In genomic region chr12:121630791-121631190, GRCh38 we compare ENCODE assay signal across 12 cellular contexts. TPM values are rescaled to one million over a fixed set of nuclear protein-coding genes. Genes with fewer than 3 reads are reported as not detected.
DNase-seq lines count a peak whose midpoint lies in the region; ATAC-seq, FAIRE-seq and TF ChIP-seq lines count a peak whose summit lies in the region.
"Had no signal": no experiment of that assay in that cellular context is flagged by ENCODE, and none has a peak within 500 bp of the region (broad histone marks: within the 10 kb centered on the region; RNA-seq: fewer than 3 reads in every experiment).

No MANE protein-coding gene starts in this region.

- H3K9me3 Mint-ChIP-seq in CD4-positive, CD25-positive, alpha-beta regulatory T cell, result no peaks in the 10 kb centered on the region
- H3K9me3 Mint-ChIP-seq in HFFc6 (no peaks in the 10 kb centered on the region), nephron progenitor cell (peaks cover 3% of the 10 kb centered on the region)
- no peaks in the 10 kb centered on the region for H3K9me3 Mint-ChIP-seq in activated naive CD8-positive, alpha-beta T cell treated with anti-CD3 and anti-CD28 coated beads, Interleukin-2, amount 10 ng/mL, durations not matched to agents 7 days and 5 days

- FAIRE-seq in HTR-8/SVneo (lab: Jason Lieb, UNC), result no peak

- POLR2A ChIA-PET in activated naive CD8-positive, alpha-beta T cell treated with anti-CD3 and anti-CD28 coated beads, Interleukin-2, amount 10 ng/mL, durations not matched to agents 7 days and 5 days (lab: Charles Lee), result interaction anchor here (1.0 to 6.9 kb wide), 3 partner anchors 18 to 38 kb away, joined by 6 to 166 read pairs (median 35); partner anchors contain the start of gene MORN3

- no peaks in the 10 kb centered on the region for H3K27me3 ChIP-seq in CD4-positive, CD25-positive, alpha-beta regulatory T cell (ENCODE audit: control insufficient read depth, insufficient read depth, low read length)

- H3K27me3 Mint-ChIP-seq in CD4-positive, CD25-positive, alpha-beta regulatory T cell, result no peaks in the 10 kb centered on the region
- H3K27me3 Mint-ChIP-seq in HFFc6 (ENCODE audit: insufficient read depth) (no peaks in the 10 kb centered on the region), nephron progenitor cell (ENCODE audit: low read depth, poor library complexity) (no peaks in the 10 kb centered on the region)
- H3K27me3 Mint-ChIP-seq in activated naive CD8-positive, alpha-beta T cell treated with anti-CD3 and anti-CD28 coated beads, Interleukin-2, amount 10 ng/mL, durations not matched to agents 7 days and 5 days, result no peaks in the 10 kb centered on the region

- no peak overlapping the region for H3K4me3 ChIP-seq in CD4-positive, CD25-positive, alpha-beta regulatory T cell (ENCODE audit: low read depth, low read length)
- H3K4me3 ChIP-seq: mucosa of descending colon had no signal

- H3K36me3 Mint-ChIP-seq in CD4-positive, CD25-positive, alpha-beta regulatory T cell, result peaks cover 12% of the 10 kb centered on the region
- H3K36me3 Mint-ChIP-seq in HFFc6 (ENCODE audit: low read depth) (peaks cover 10% of the 10 kb centered on the region; the same call in 1 of the 2 replicates), nephron progenitor cell (ENCODE audit: low read depth) (peaks cover 18% of the 10 kb centered on the region)
- H3K36me3 Mint-ChIP-seq in activated naive CD8-positive, alpha-beta T cell treated with anti-CD3 and anti-CD28 coated beads, Interleukin-2, amount 10 ng/mL, durations not matched to agents 7 days and 5 days, result peaks cover 22% of the 10 kb centered on the region

- H3K27ac ChIP-seq in CD4-positive, CD25-positive, alpha-beta regulatory T cell (ENCODE audit: insufficient read depth, low read length, poor library complexity, severe bottlenecking), result peak overlapping the region; percentile 94

- DNase-seq in CD4-positive, CD25-positive, alpha-beta regulatory T cell, result no peak
- DNase-seq in HFFc6 (no peak), nephron progenitor cell (no peak), HTR-8/SVneo (ENCODE audit: insufficient read length, low spot score) (no peak), RPMI8226 (no peak)
- DNase-seq in activated naive CD8-positive, alpha-beta T cell treated with anti-CD3 and anti-CD28 coated beads, Interleukin-2, amount 10 ng/mL, durations not matched to agents 7 days and 5 days, result no peak
- DNase-seq: activated CD4-positive, alpha-beta T cell treated with anti-CD3 and anti-CD28 coated beads, Interleukin-2, amount 50 U/mL, for 1 hour; mucosa of descending colon; substantia nigra had no signal

- H3K36me3 ChIP-seq in CD4-positive, CD25-positive, alpha-beta regulatory T cell (ENCODE audit: control insufficient read depth, insufficient read depth, low read length), result peaks cover 9% of the 10 kb centered on the region

- H3K4me3 Mint-ChIP-seq in CD4-positive, CD25-positive, alpha-beta regulatory T cell, result peak overlapping the region; percentile 80 to 100 (median 97)
- no peak overlapping the region for H3K4me3 Mint-ChIP-seq in HFFc6
- H3K4me3 Mint-ChIP-seq in activated naive CD8-positive, alpha-beta T cell treated with anti-CD3 and anti-CD28 coated beads, Interleukin-2, amount 10 ng/mL, durations not matched to agents 7 days and 5 days, result peak overlapping the region; percentile 96
- H3K4me3 Mint-ChIP-seq in nephron progenitor cell, result no peak overlapping the region

- peaks cover 75% of the 10 kb centered on the region for H3K4me1 ChIP-seq in CD4-positive, CD25-positive, alpha-beta regulatory T cell (ENCODE audit: control insufficient read depth, insufficient read depth, low read length, poor library complexity, severe bottlenecking)

- TF ChIP-seq CTCF in HFFc6 (IDR thresholded peaks at IDR 0.05) (no peak), nephron progenitor cell (IDR thresholded peaks at IDR 0.05) (no peak)

- H3K4me1 Mint-ChIP-seq in CD4-positive, CD25-positive, alpha-beta regulatory T cell, result peaks cover 21 to 75% (median 48%) of the 10 kb centered on the region in 4 donors
- H3K4me1 Mint-ChIP-seq in HFFc6 (ENCODE audit: low read depth) (peaks cover 46% of the 10 kb centered on the region), nephron progenitor cell (peaks cover 71% of the 10 kb centered on the region)
- H3K4me1 Mint-ChIP-seq in activated naive CD8-positive, alpha-beta T cell treated with anti-CD3 and anti-CD28 coated beads, Interleukin-2, amount 10 ng/mL, durations not matched to agents 7 days and 5 days, result peaks cover 62% of the 10 kb centered on the region

- no peaks in the 10 kb centered on the region for H3K9me3 ChIP-seq in CD4-positive, CD25-positive, alpha-beta regulatory T cell (ENCODE audit: control insufficient read depth in 2 of 2, low read length in 2 of 2)
- H3K9me3 ChIP-seq: mucosa of descending colon had no signal

- ATAC-seq in CD4-positive, CD25-positive, alpha-beta regulatory T cell (ENCODE audit: low read depth in 2 of 2), result no peak
- no peak for ATAC-seq in activated naive CD8-positive, alpha-beta T cell treated with anti-CD3 and anti-CD28 coated beads, Interleukin-2, amount 10 ng/mL, durations not matched to agents 7 days and 5 days (ENCODE audit: low read depth)
- no peak for ATAC-seq in GM19328 (IDR thresholded peaks at IDR 0.05; ENCODE audit: unreplicated experiment)
- ATAC-seq: mucosa of descending colon, sciatic nerve had no signal

- peak overlapping the region in 2 of 3 donors; percentile 91 to 97 for H3K27ac Mint-ChIP-seq in CD4-positive, CD25-positive, alpha-beta regulatory T cell
- H3K27ac Mint-ChIP-seq in HFFc6 (peak overlapping the region; percentile 24), nephron progenitor cell (peak overlapping the region; percentile 64)
- H3K27ac Mint-ChIP-seq in activated naive CD8-positive, alpha-beta T cell treated with anti-CD3 and anti-CD28 coated beads, Interleukin-2, amount 10 ng/mL, durations not matched to agents 7 days and 5 days, result peak overlapping the region; percentile 62

RNA-seq across cellular contexts. Expression of gene ORAI1, which starts 4.5 kb away (rescaled TPM):
- total RNA-seq in CD4-positive, CD25-positive, alpha-beta regulatory T cell, result 53.5 TPM
- 100 to 1,000 TPM; 142 to 181 (median 173) TPM for polyA plus RNA-seq in CD4-positive, CD25-positive, alpha-beta regulatory T cell
- total RNA-seq in HFFc6 (2021; fragmentation: NEBNext Ultra II Directional; extraction: Animal tissue kit (Norgen Biotek cat#: 25700)), result 10 to 100 TPM; 18.5 to 25.7 (median 22.0) TPM
- 10 to 100 TPM; 54.2 to 60.1 TPM for total RNA-seq in activated naive CD8-positive, alpha-beta T cell treated with anti-CD3 and anti-CD28 coated beads, Interleukin-2, amount 10 ng/mL, durations not matched to agents 7 days and 5 days

RNA-seq across cellular contexts. Expression of gene MORN3, which starts 38.7 kb away (rescaled TPM):
- total RNA-seq in CD4-positive, CD25-positive, alpha-beta regulatory T cell, result 5.6 TPM
- polyA plus RNA-seq in CD4-positive, CD25-positive, alpha-beta regulatory T cell, result 1 to 10 TPM; 2.3 to 7.3 (median 4.9) TPM
- total RNA-seq in HFFc6 (2021; fragmentation: NEBNext Ultra II Directional; extraction: Animal tissue kit (Norgen Biotek cat#: 25700)), result under 1 TPM in 5 of 6 experiments, not detected in 1; 0.14 to 0.40 (median 0.23) TPM
- 1 to 10 TPM; 5.2 to 6.2 TPM for total RNA-seq in activated naive CD8-positive, alpha-beta T cell treated with anti-CD3 and anti-CD28 coated beads, Interleukin-2, amount 10 ng/mL, durations not matched to agents 7 days and 5 days
- total RNA-seq: LHCN-M2 had no signal

RNA-seq across cellular contexts. Expression of gene KDM2B, which starts 50.0 kb away (rescaled TPM):
- 128 TPM for total RNA-seq in CD4-positive, CD25-positive, alpha-beta regulatory T cell
- 10 to 100 TPM in 3 of 4 donors, 1 to 10 TPM in 1; 9.4 to 12.2 (median 11.0) TPM for polyA plus RNA-seq in CD4-positive, CD25-positive, alpha-beta regulatory T cell
- 10 to 100 TPM; 15.4 to 24.0 (median 21.5) TPM for total RNA-seq in HFFc6 (2021; fragmentation: NEBNext Ultra II Directional; extraction: Animal tissue kit (Norgen Biotek cat#: 25700))
- total RNA-seq in activated naive CD8-positive, alpha-beta T cell treated with anti-CD3 and anti-CD28 coated beads, Interleukin-2, amount 10 ng/mL, durations not matched to agents 7 days and 5 days, result 10 to 100 TPM; 84.8 to 88.7 TPM

Comparison
In these comparisons a context has a peak if more than half of its experiments do, and no peak if none do; other contexts are left out.
1. H3K27ac Mint-ChIP-seq: peak in every context shown above with its lines; median percentile 94 in CD4-positive, CD25-positive, alpha-beta regulatory T cell; 64 in nephron progenitor cell; 62 in activated naive CD8-positive, alpha-beta T cell treated with anti-CD3 and anti-CD28 coated beads, Interleukin-2, amount 10 ng/mL, durations not matched to agents 7 days and 5 days; 24 in HFFc6.
2. H3K4me3 Mint-ChIP-seq: peak in CD4-positive, CD25-positive, alpha-beta regulatory T cell (4 of 4) and activated naive CD8-positive, alpha-beta T cell treated with anti-CD3 and anti-CD28 coated beads, Interleukin-2, amount 10 ng/mL, durations not matched to agents 7 days and 5 days (single experiment); none in HFFc6 (single experiment) and nephron progenitor cell (single experiment).